Comparison of ENCODE assay signal across 1 cellular context in the genomic region with DNA sequence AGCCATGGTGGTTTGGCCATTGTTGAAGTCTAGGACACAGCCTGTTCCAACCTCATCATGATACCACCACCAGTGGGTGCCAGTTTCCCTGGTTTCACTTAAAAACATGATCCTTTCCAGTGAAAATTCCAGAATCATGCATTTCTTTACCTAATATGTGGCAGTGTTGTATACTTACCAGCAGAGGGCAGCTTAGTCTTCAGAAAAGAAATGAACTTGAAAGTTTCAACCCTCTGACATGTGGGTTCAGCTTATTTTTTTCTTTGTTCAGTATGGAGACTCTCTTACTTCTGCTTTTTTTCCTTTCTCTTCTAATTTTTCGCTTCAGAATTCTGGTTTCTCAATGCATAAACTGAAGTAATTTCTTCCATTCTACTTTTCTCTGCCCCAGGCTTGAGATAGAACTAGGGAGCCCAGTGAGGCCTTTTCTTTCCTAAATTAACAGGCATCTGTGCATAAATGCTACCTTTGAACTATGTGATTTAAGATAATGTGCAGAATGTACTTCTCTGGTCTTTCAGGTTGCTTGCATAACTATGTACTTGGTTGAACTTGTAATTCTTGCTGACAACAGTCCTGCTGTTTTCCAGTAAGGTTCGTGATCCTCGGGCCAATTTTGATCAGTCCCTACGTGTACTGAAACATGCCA.
A peak's percentile ranks its signal among the peaks of the same experiment; 100 is the strongest.
TF ChIP-seq lines count a peak whose summit lies in the region.

No MANE protein-coding gene starts in this region.

TF ChIP-seq in IMR-90, 13 proteins besides CTCF, POLR2A, EP300 and RAD21:
- TF ChIP-seq MAFK (IDR thresholded peaks at IDR 0.05; ENCODE audit: low read depth, low read length) (no peak), SMC3 (IDR thresholded peaks at IDR 0.05; ENCODE audit: low read depth, low read length) (peak; percentile 90), MXI1 (IDR thresholded peaks at IDR 0.05; ENCODE audit: borderline replicate concordance, low read depth, low read length) (0 out of 2 replicates have a peak, but pooled peaks have one; percentile 23)
